ENCODE assay signal across 18 cellular contexts in genomic region chr14:68840454-68840853, GRCh38. TPM values are rescaled to one million over a fixed set of nuclear protein-coding genes. Genes with fewer than 3 reads are reported as not detected.
DNase-seq lines count a peak whose midpoint lies in the region; ATAC-seq, FAIRE-seq and TF ChIP-seq lines count a peak whose summit lies in the region.
"Had no signal": no experiment of that assay in that cellular context is flagged by ENCODE, and none has a peak within 500 bp of the region (broad histone marks: within the 10 kb centered on the region; RNA-seq: fewer than 3 reads in every experiment).

No MANE protein-coding gene starts in this region.

- no peak overlapping the region for H2BK15ac ChIP-seq in IMR-90 (ENCODE audit: low read depth, low read length)

- no peaks in the 10 kb centered on the region for H3K9me1 ChIP-seq in IMR-90 (ENCODE audit: insufficient read depth, low read length)

- H2BK5ac ChIP-seq in IMR-90 (ENCODE audit: low read depth, low read length, poor library complexity, severe bottlenecking), result no peak overlapping the region

- dilution Hi-C loops in IMR-90 (cut with HindIII; ENCODE audit: low sequenced_read_pairs, unreplicated experiment), result no loop called here

- H3K9me2 ChIP-seq in Karpas-422 (replicated peaks; ENCODE audit: insufficient read depth, low read length), result no peaks in the 10 kb centered on the region

- intact Hi-C loops in HepG2 (cut with micrococcal nuclease; ENCODE audit: unreplicated experiment), result loop anchor here (5.0 kb wide), 1 partner anchor 898 kb away; no protein-coding TSS in a partner anchor
- intact Hi-C loops in right lobe of liver (cut with DNase I), result no loop called here
- intact Hi-C loops in IMR-90 (cut with micrococcal nuclease), result loop anchor here (5.0 kb wide), 2 partner anchors 908 to 958 kb away; no protein-coding TSS in a partner anchor
- intact Hi-C loops in esophagus muscularis mucosa (cut with DNase I), result loop anchor here (5.0 kb wide), 1 partner anchor 1003 kb away; no protein-coding TSS in a partner anchor
- intact Hi-C loops in left colon (cut with DNase I, micrococcal nuclease), result no loop called here

- no peak overlapping the region for H3K56ac ChIP-seq in IMR-90 (ENCODE audit: extremely low read depth, insufficient read depth, low read length)

- no peaks in the 10 kb centered on the region for H3K27me3 ChIP-seq in HepG2 (ENCODE audit: control insufficient read depth in 1 of 2, insufficient read depth in 2 of 2, low read length in 2 of 2)
- H3K27me3 ChIP-seq in right lobe of liver, result no peaks in the 10 kb centered on the region
- no peaks in the 10 kb centered on the region for H3K27me3 ChIP-seq in IMR-90 (ENCODE audit: control insufficient read depth, insufficient read depth, low read length)
- no peaks in the 10 kb centered on the region for H3K27me3 ChIP-seq in esophagus muscularis mucosa
- 0 out of 2 replicates have a peak, but pooled peaks cover 4% of the 10 kb centered on the region for H3K27me3 ChIP-seq in Karpas-422 (ENCODE audit: low read length)
- H3K27me3 ChIP-seq: gastrocnemius medialis, testis had no signal

- H2BK120ac ChIP-seq in IMR-90 (ENCODE audit: low read depth, low read length), result no peak overlapping the region

- no peak overlapping the region; the same call in 1 of the 2 replicates for H3K18ac ChIP-seq in IMR-90 (ENCODE audit: low read depth, low read length)

- no peak overlapping the region for H3K14ac ChIP-seq in IMR-90 (replicated peaks; ENCODE audit: low read depth, low read length)

- in situ Hi-C loops in HepG2 (cut with HindIII; ENCODE audit: extremely low pct_ligation_motif_present, low pct_unique_long_range_greater_than_20kb) (no loop called here), IMR-90 (cut with MboI; ENCODE audit: low sequenced_read_pairs) (no loop called here)

- H3K4me3 ChIP-seq in HepG2 (replicated peaks in 1 of 3; ENCODE audit: insufficient read depth in 1 of 3, low read depth in 2 of 3, low read length in 3 of 3), result no peak overlapping the region
- no peak overlapping the region for H3K4me3 ChIP-seq in right lobe of liver
- H3K4me3 ChIP-seq in IMR-90 (ENCODE audit: insufficient read depth, low read depth, low read length), result no peak overlapping the region
- no peak overlapping the region for H3K4me3 ChIP-seq in esophagus muscularis mucosa
- H3K4me3 ChIP-seq in Karpas-422 (ENCODE audit: low read length), result no peak overlapping the region
- H3K4me3 ChIP-seq: gastrocnemius medialis, psoas muscle, testis had no signal

- H3K4ac ChIP-seq in IMR-90 (ENCODE audit: low read depth, low read length), result no peak overlapping the region

- no peak for TF ChIP-seq EP300 in HepG2 (IDR thresholded peaks at IDR 0.05; ENCODE audit: low read depth in 2 of 2, low read length in 2 of 2)
- no peak for TF ChIP-seq EP300 in HepG2 (CRISPR knock-in tag; IDR thresholded peaks at IDR 0.05; ENCODE audit: borderline replicate concordance)
- no peak for TF ChIP-seq EP300 in esophagus muscularis mucosa (IDR thresholded peaks at IDR 0.05)

- H2AK9ac ChIP-seq in IMR-90 (replicated peaks; ENCODE audit: low read depth, low read length, poor library complexity), result no peak overlapping the region

- H3K79me2 ChIP-seq in HepG2 (ENCODE audit: insufficient read depth, low read length), result no peaks in the 10 kb centered on the region
- H3K79me2 ChIP-seq in Karpas-422 (ENCODE audit: low read length), result no peaks in the 10 kb centered on the region

- no peak overlapping the region for H2BK20ac ChIP-seq in IMR-90 (ENCODE audit: low read depth, low read length)

- H4K20me1 ChIP-seq in HepG2 (ENCODE audit: insufficient read depth, low read length), result no peaks in the 10 kb centered on the region
- H4K20me1 ChIP-seq in IMR-90 (ENCODE audit: insufficient read depth, low read length), result no peaks in the 10 kb centered on the region; the same call in 1 of the 2 replicates
- H4K20me1 ChIP-seq in Karpas-422 (ENCODE audit: insufficient read depth, low read depth, low read length), result no peaks in the 10 kb centered on the region

- 0 out of 2 replicates have a peak, but pooled peaks cover 6% of the 10 kb centered on the region for H3K4me1 ChIP-seq in HepG2 (ENCODE audit: insufficient read depth, low read length)
- H3K4me1 ChIP-seq in right lobe of liver, result peaks cover 0 to 7% (median 0%) of the 10 kb centered on the region in 4 donors
- peaks cover 15% of the 10 kb centered on the region; the same call in 1 of the 2 replicates for H3K4me1 ChIP-seq in IMR-90 (ENCODE audit: control insufficient read depth, insufficient read depth, low read length)
- H3K4me1 ChIP-seq in esophagus muscularis mucosa, result peaks cover 4 to 38% (median 36%) of the 10 kb centered on the region in 4 donors
- no peaks in the 10 kb centered on the region for H3K4me1 ChIP-seq in Karpas-422 (ENCODE audit: low read length)

- no peak overlapping the region for H2AK5ac ChIP-seq in IMR-90 (ENCODE audit: low read depth, low read length)

- WGBS in HepG2 (ENCODE audit: low lambda C conversion rate), result 85% methylated on average over 2 of the region's 2 CpGs
- WGBS in right lobe of liver (ENCODE audit: insufficient coverage, low coverage, low lambda C conversion rate, missing lambda C conversion rate), result 71% methylated on average over 1 of the region's 2 CpGs
- WGBS in IMR-90 (ENCODE audit: extremely low coverage in 2 of 2, insufficient read length in 1 of 2), 2 experiments, result 100% methylated on average over 1 of the region's 2 CpGs; no CpG with 5 or more reads in 1 of the 2 experiments
- WGBS in esophagus muscularis mucosa, result 100% methylated on average over 2 of the region's 2 CpGs

- H3K9me3 ChIP-seq in HepG2 (ENCODE audit: low read length), result peaks cover 9% of the 10 kb centered on the region; the same call in 1 of the 2 replicates
- H3K9me3 ChIP-seq in right lobe of liver, result no peaks in the 10 kb centered on the region
- H3K9me3 ChIP-seq in IMR-90 (ENCODE audit: control insufficient read depth, insufficient read depth, low read length), result peaks cover 4% of the 10 kb centered on the region; the same call in 1 of the 2 replicates
- peaks cover 0 to 19% (median 5%) of the 10 kb centered on the region in 4 donors for H3K9me3 ChIP-seq in esophagus muscularis mucosa
- peaks cover 7% of the 10 kb centered on the region for H3K9me3 ChIP-seq in Karpas-422 (ENCODE audit: low read length)
- H3K9me3 ChIP-seq: testis had no signal

- BruUV-seq in HepG2 (replicated peaks; lab: Mats Ljungman, UMichigan), result no TSS peak
- BruUV-seq in IMR-90 (replicated peaks; lab: Mats Ljungman, UMichigan), result no TSS peak

- TF ChIP-seq POLR2A in HepG2 (IDR thresholded peaks at IDR 0.05; ENCODE audit: insufficient read depth in 1 of 2, low read depth in 2 of 2, low read length in 2 of 2) (no peak), right lobe of liver (IDR thresholded peaks at IDR 0.05) (no peak), IMR-90 (IDR thresholded peaks at IDR 0.05; ENCODE audit: low read depth, low read length) (no peak), esophagus muscularis mucosa (IDR thresholded peaks at IDR 0.05; ENCODE audit: low read depth) (no peak)

- TF ChIP-seq RAD21 in HepG2 (CRISPR knock-in tag; IDR thresholded peaks at IDR 0.05) (no peak), IMR-90 (IDR thresholded peaks at IDR 0.05; ENCODE audit: low read length) (no peak)

- no peak overlapping the region for H4K5ac ChIP-seq in IMR-90 (ENCODE audit: low read depth, low read length)

- no peak for TF ChIP-seq CTCF in HepG2 (CRISPR knock-in tag; IDR thresholded peaks at IDR 0.05)
- no peak for TF ChIP-seq CTCF in right lobe of liver (IDR thresholded peaks at IDR 0.05)
- TF ChIP-seq CTCF in IMR-90 (conservative IDR thresholded peaks at IDR 0.05; ENCODE audit: low read depth, low read length), result no peak
- TF ChIP-seq CTCF in esophagus muscularis mucosa (IDR thresholded peaks at IDR 0.05), result no peak

- H2AFZ ChIP-seq in HepG2 (ENCODE audit: low read length) (no peak overlapping the region), IMR-90 (replicated peaks; ENCODE audit: low read length, poor library complexity) (no peak overlapping the region), Karpas-422 (ENCODE audit: low read length) (no peak overlapping the region)

- H3K9ac ChIP-seq in HepG2 (ENCODE audit: insufficient read depth, low read depth, low read length) (no peak overlapping the region), IMR-90 (ENCODE audit: low read depth, low read length) (no peak overlapping the region), Karpas-422 (ENCODE audit: low read length) (no peak overlapping the region)

- H4K8ac ChIP-seq in IMR-90 (ENCODE audit: low read depth in 2 of 2, low read length in 2 of 2), result no peak overlapping the region

- H3K27ac ChIP-seq in HepG2 (ENCODE audit: extremely low read length, insufficient read depth, low read length) (no peak overlapping the region), right lobe of liver (no peak overlapping the region), IMR-90 (ENCODE audit: insufficient read depth, low read length) (peak overlapping the region; percentile 64; the same call in 1 of the 2 replicates), esophagus muscularis mucosa (replicated peaks in 1 of 4) (no peak overlapping the region), Karpas-422 (ENCODE audit: low read length) (no peak overlapping the region)
- H3K27ac ChIP-seq: gastrocnemius medialis, psoas muscle, testis had no signal

- CTCF ChIA-PET in HepG2 (lab: Yijun Ruan, JAX; ENCODE audit: low intra/inter-chr PET ratio, low total read pairs), result no interaction called here
- CTCF ChIA-PET in IMR-90 (lab: Yijun Ruan, JAX), result no interaction called here

- H3K36me3 ChIP-seq in HepG2 (replicated peaks in 1 of 2; ENCODE audit: control insufficient read depth in 1 of 2, insufficient read depth in 2 of 2, low read length in 2 of 2) (no peaks in the 10 kb centered on the region), right lobe of liver (no peaks in the 10 kb centered on the region), IMR-90 (ENCODE audit: control insufficient read depth, insufficient read depth, low read length) (peaks cover 2% of the 10 kb centered on the region; the same call in 1 of the 2 replicates), esophagus muscularis mucosa (no peaks in the 10 kb centered on the region), Karpas-422 (ENCODE audit: insufficient read depth, low read length) (no peaks in the 10 kb centered on the region)
- H3K36me3 ChIP-seq: gastrocnemius medialis had no signal

- ATAC-seq in HepG2 (no peak), right lobe of liver (no peak), IMR-90 (ENCODE audit: low read depth) (no peak), HG03045 (IDR thresholded peaks at IDR 0.05; ENCODE audit: unreplicated experiment) (no peak), left colon (no peak)
- ATAC-seq: gastrocnemius medialis; naive thymus-derived CD8-positive, alpha-beta T cell; Panc1; psoas muscle had no signal

- no peak for FAIRE-seq in HepG2 (lab: Jason Lieb, UNC)

- DNase-seq in HepG2 (ENCODE audit: low spot score) (no peak), right lobe of liver (no peak), IMR-90 (no peak), esophagus muscularis mucosa (ENCODE audit: extremely low spot score) (peak; percentile 21), Karpas-422 (no peak), left colon (no peak), SK-N-DZ (ENCODE audit: low spot score) (no peak)
- DNase-seq: amygdala; cerebellar nuclear complex; gastrocnemius medialis; naive thymus-derived CD8-positive, alpha-beta T cell; NCI-H2029; NCI-H774; psoas muscle; stimulated activated CD4-positive, alpha-beta T cell treated with anti-CD3 and anti-CD28 coated beads, Interleukin-15, amount 100 ng/mL, for 24 hours; testis had no signal

- H3K79me1 ChIP-seq in IMR-90 (ENCODE audit: low read depth in 1 of 2, low read length in 2 of 2), result no peaks in the 10 kb centered on the region

- POLR2A ChIA-PET in HepG2 (lab: Yijun Ruan, JAX) (no interaction called here), IMR-90 (lab: Charles Lee; ENCODE audit: unreplicated experiment) (interaction anchor here (0.7 kb wide), 1 partner anchor 782 kb away, joined by 7 read pairs; no protein-coding TSS in a partner anchor)

- no peak overlapping the region for H3K4me2 ChIP-seq in HepG2 (ENCODE audit: low read depth, low read length)
- no peak overlapping the region for H3K4me2 ChIP-seq in IMR-90 (ENCODE audit: low read depth, low read length)
- H3K4me2 ChIP-seq in Karpas-422 (ENCODE audit: low read depth, low read length, poor library complexity, severe bottlenecking), result no peak overlapping the region

- no peak overlapping the region for H4K91ac ChIP-seq in IMR-90 (ENCODE audit: insufficient read depth, low read depth, low read length)

- no peak overlapping the region; the same call in 1 of the 2 replicates for H3K23ac ChIP-seq in IMR-90 (ENCODE audit: low read depth, low read length)

RNA-seq across cellular contexts. Expression of gene ZFP36L1, which starts 47.6 kb away (rescaled TPM):
- total RNA-seq in HepG2 (2016; rRNA removed; fragmentation: Illumina TruSeq; extraction: Trizol), result 7.4 and 8.4 TPM in 2 replicates
- 2.6 and 3.4 TPM in 2 replicates for total RNA-seq in HepG2 (2016; cell fraction: cytosol; rRNA removed; fragmentation: Illumina TruSeq; extraction: Trizol; ENCODE audit: low read depth)
- total RNA-seq in HepG2 (2016; cell fraction: insoluble cytoplasmic fraction; rRNA removed; fragmentation: Illumina TruSeq; extraction: Trizol), result 7.9 and 8.4 TPM in 2 replicates
- 11.1 and 11.3 TPM in 2 replicates for total RNA-seq in HepG2 (2016; cell fraction: membrane; rRNA removed; fragmentation: Illumina TruSeq; extraction: Trizol)
- 13.8 and 14.1 TPM in 2 replicates for total RNA-seq in HepG2 (2016; cell fraction: nucleus; rRNA removed; fragmentation: Illumina TruSeq; extraction: Trizol)
- 10.2 and 12.7 TPM in 2 replicates for polyA plus RNA-seq in HepG2 (2011; rRNA removed)
- polyA plus RNA-seq in HepG2 (2011; cell fraction: cytosol; rRNA removed), result 11.2 and 18.0 TPM in 2 replicates
- polyA plus RNA-seq in HepG2 (2011; cell fraction: nucleus; rRNA removed), result 66.5 and 69.1 TPM in 2 replicates
- 23.2 and 32.2 TPM in 2 replicates for polyA plus RNA-seq in HepG2 (2012)
- polyA plus RNA-seq in HepG2 (2016; cell fraction: cytosol; fragmentation: Illumina TruSeq; extraction: Trizol; ENCODE audit: low read depth), result 2.7 and 2.8 TPM in 2 replicates
- polyA plus RNA-seq in HepG2 (2016; cell fraction: insoluble cytoplasmic fraction; fragmentation: Illumina TruSeq; extraction: Trizol; ENCODE audit: low read depth), result 20.7 and 26.8 TPM in 2 replicates
- 9.2 and 10.1 TPM in 2 replicates for polyA plus RNA-seq in HepG2 (2016; cell fraction: membrane; fragmentation: Illumina TruSeq; extraction: Trizol; ENCODE audit: low read depth)
- polyA plus RNA-seq in HepG2 (2016; cell fraction: nucleus; fragmentation: Illumina TruSeq; extraction: Trizol; ENCODE audit: insufficient read depth, low read depth), result 53.8 and 57.0 TPM in 2 replicates
- 8.5 and 26.8 TPM in 2 replicates for polyA minus RNA-seq in HepG2 (2011; rRNA and poly(A)+ RNA removed; ENCODE audit: low replicate concordance)
- polyA minus RNA-seq in HepG2 (2011; cell fraction: cytosol; rRNA and poly(A)+ RNA removed), result 56.3 and 73.8 TPM in 2 replicates
- polyA minus RNA-seq in HepG2 (2011; cell fraction: nucleus; rRNA and poly(A)+ RNA removed), result 11.8 and 13.8 TPM in 2 replicates
- 100 to 1,000 TPM; 109 to 298 (median 218) TPM for total RNA-seq in right lobe of liver
- total RNA-seq in IMR-90 (2012; rRNA removed), result 6.5 and 19.7 TPM in 2 replicates
- 82.3 and 140 TPM in 2 replicates for polyA plus RNA-seq in IMR-90 (2012; rRNA removed)
- polyA plus RNA-seq in IMR-90 (2012; cell fraction: cytosol; rRNA removed), result 116 and 171 TPM in 2 replicates
- polyA plus RNA-seq in IMR-90 (2012; cell fraction: nucleus; rRNA removed; ENCODE audit: low replicate concordance), result 95.1 and 247 TPM in 2 replicates
- 100 to 1,000 TPM; 191 to 704 (median 444) TPM for total RNA-seq in esophagus muscularis mucosa
- total RNA-seq in Karpas-422 (2014; rRNA removed; shearing (Covaris generic); ENCODE audit: low replicate concordance), result 76.8 and 118 TPM in 2 replicates
- 100 to 1,000 TPM in 1 of 2 donors, 10 to 100 TPM in 1; 79.2 to 127 TPM for total RNA-seq in left colon
- polyA plus RNA-seq in SK-N-DZ (2014; cell fraction: cytosol; rRNA removed), result 1.4 and 3.7 TPM in 2 replicates
- polyA plus RNA-seq in SK-N-DZ (2014; cell fraction: nucleus; rRNA removed), result 0.45 and 0.78 TPM in 2 replicates

Comparison
In these comparisons a context has a peak if more than half of its experiments do, and no peak if none do; other contexts are left out.
1. intact Hi-C loops: an anchor here in HepG2 (5.0 kb wide), IMR-90 (5.0 kb wide) and esophagus muscularis mucosa (5.0 kb wide); none called in right lobe of liver and left colon.